ENCODE assay signal across 1 cellular context in genomic region chr2:172090044-172090946, GRCh38.
TF ChIP-seq lines count a peak whose summit lies in the region.

No MANE protein-coding gene starts in this region.

TF ChIP-seq in K562, 482 proteins besides CTCF, POLR2A, EP300 and RAD21 (continued from another document):
- TF ChIP-seq, protein P1, sequence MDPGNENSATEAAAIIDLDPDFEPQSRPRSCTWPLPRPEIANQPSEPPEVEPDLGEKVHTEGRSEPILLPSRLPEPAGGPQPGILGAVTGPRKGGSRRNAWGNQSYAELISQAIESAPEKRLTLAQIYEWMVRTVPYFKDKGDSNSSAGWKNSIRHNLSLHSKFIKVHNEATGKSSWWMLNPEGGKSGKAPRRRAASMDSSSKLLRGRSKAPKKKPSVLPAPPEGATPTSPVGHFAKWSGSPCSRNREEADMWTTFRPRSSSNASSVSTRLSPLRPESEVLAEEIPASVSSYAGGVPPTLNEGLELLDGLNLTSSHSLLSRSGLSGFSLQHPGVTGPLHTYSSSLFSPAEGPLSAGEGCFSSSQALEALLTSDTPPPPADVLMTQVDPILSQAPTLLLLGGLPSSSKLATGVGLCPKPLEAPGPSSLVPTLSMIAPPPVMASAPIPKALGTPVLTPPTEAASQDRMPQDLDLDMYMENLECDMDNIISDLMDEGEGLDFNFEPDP (CRISPR knock-in tag; IDR thresholded peaks at IDR 0.05), result no peak
- TF ChIP-seq NCOA2 (IDR thresholded peaks at IDR 0.05; ENCODE audit: partially characterized antibody in 2 of 2) (no peak), ZFP36 (IDR thresholded peaks at IDR 0.05; ENCODE audit: low read depth, low read length, partially characterized antibody) (no peak)
